ENCODE assay signal across 28 cellular contexts in the genomic region with DNA sequence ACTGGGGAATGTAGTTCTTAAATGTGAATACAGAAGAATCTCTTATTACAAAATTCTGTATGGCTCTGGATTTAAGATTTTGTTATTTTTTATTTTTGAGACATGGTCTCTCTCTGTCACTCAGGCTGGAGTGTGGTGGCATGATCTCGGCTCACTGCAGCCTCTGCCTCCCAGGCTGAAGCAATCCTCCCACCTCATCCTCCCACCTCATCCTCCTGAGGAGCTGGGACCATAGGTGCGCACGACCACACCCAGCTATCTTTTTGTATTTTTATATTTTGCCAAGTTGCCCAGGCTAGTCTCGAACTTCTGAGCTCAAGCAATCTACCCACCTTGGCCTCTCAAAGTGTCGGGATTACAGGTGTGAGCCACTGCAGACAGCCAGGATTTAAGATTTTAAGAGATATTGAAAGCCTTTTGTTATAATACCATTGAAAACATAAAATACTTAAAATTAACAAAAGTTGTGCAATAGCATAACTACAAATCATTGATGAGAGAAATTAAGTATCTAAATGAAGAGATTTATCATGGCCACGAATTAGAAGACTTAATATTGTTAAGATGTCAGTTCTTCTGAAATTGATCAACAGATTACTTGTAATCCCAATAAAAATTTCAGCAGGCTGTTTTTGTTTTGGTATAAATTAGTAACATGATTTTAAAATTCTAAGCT. TPM values are rescaled to one million over a fixed set of nuclear protein-coding genes. Genes with fewer than 3 reads are reported as not detected.
DNase-seq lines count a peak whose midpoint lies in the region; ATAC-seq, FAIRE-seq and TF ChIP-seq lines count a peak whose summit lies in the region.
"Had no signal": no experiment of that assay in that cellular context is flagged by ENCODE, and none has a peak within 500 bp of the region (broad histone marks: within the 10 kb centered on the region; RNA-seq: fewer than 3 reads in every experiment).

No MANE protein-coding gene starts in this region.

- no peaks in the 10 kb centered on the region for H3K79me2 ChIP-seq in K562 (ENCODE audit: control insufficient read depth, insufficient read depth, low read length)

- CTCF ChIA-PET in A549 (lab: Yijun Ruan, JAX): interaction anchor here (0.9 to 1.3 kb wide), 4 partner anchors 17 to 307 kb away, joined by 3 to 4 read pairs (median 3); no protein-coding TSS in a partner anchor
- CTCF ChIA-PET in K562 (lab: Yijun Ruan, JAX; ENCODE audit: low intra/inter-chr PET ratio): no interaction called here

- intact Hi-C loops in K562 (cut with micrococcal nuclease): no loop called here

- no peaks in the 10 kb centered on the region for H3K36me3 ChIP-seq in K562 (ENCODE audit: control insufficient read depth, insufficient read depth, low read length)
- H3K36me3 ChIP-seq: BE2C; BLaER1 treated with 17β-estradiol and CSF1 and Interleukin-3, amounts not matched to agents 10 nM and 100 nM had no signal

- no TSS peak for BruUV-seq in K562 (replicated peaks; lab: Mats Ljungman, UMichigan)

- H3K4me3 ChIP-seq in A549 (no peak overlapping the region), K562 (no peak overlapping the region)
- H3K4me3 ChIP-seq: BLaER1 treated with 17β-estradiol and CSF1 and Interleukin-3, amounts not matched to agents 10 nM and 100 nM; GM23338 had no signal

- no peaks in the 10 kb centered on the region for H3K9me1 ChIP-seq in K562 (ENCODE audit: control insufficient read depth, insufficient read depth, low read length)

- H3K4me2 ChIP-seq in A549 (no peak overlapping the region), K562 (ENCODE audit: insufficient read depth, low read length) (no peak overlapping the region)
- H3K4me2 ChIP-seq: BLaER1 treated with 17β-estradiol and CSF1 and Interleukin-3, amounts not matched to agents 10 nM and 100 nM; GM23338 had no signal

- no peak overlapping the region for H2AFZ ChIP-seq in K562 (ENCODE audit: low read depth, low read length)
- H2AFZ ChIP-seq: GM23338 had no signal

- TF ChIP-seq EP300 in A549 (IDR thresholded peaks at IDR 0.05): no peak
- TF ChIP-seq EP300 in K562 (IDR thresholded peaks at IDR 0.05; ENCODE audit: low read length): no peak

- no peak for ATAC-seq in A549
- no peak for ATAC-seq in K562
- no peak for ATAC-seq in GM19467 (IDR thresholded peaks at IDR 0.05; ENCODE audit: unreplicated experiment)
- ATAC-seq: GM23338, HCT116 had no signal

- no peak for TF ChIP-seq POLR2A in A549 (IDR thresholded peaks at IDR 0.05; ENCODE audit: low read length)
- no peak for TF ChIP-seq POLR2A in K562 (conservative IDR thresholded peaks at IDR 0.05)
- no peak for TF ChIP-seq POLR2A in GM12892 (IDR thresholded peaks at IDR 0.05; ENCODE audit: low read depth, low read length)

- peak; percentile 11 for DNase-seq in activated CD8-positive, alpha-beta memory T cell treated with anti-CD3 and anti-CD28 coated beads for 24 hours
- no peak for DNase-seq in activated CD8-positive, alpha-beta memory T cell treated with anti-CD3 and anti-CD28 coated beads, Interleukin-2, amount 50 U/mL, for 48 hours
- no peak for DNase-seq in A549 (ENCODE audit: low read depth in 1 of 2, low spot score in 1 of 2)
- no peak for DNase-seq in K562 (ENCODE audit: extremely low read depth in 1 of 4, low spot score in 3 of 4)
- no peak for DNase-seq in GM12892 (ENCODE audit: insufficient read length)
- DNase-seq: ACHN; AML-193; BE2C; CD4-positive, alpha-beta T cell; CD8-positive, alpha-beta memory T cell; DMS53; DMS79 treated with DMSO at 0.1 percent for 48 hours; GF-D8; H9; HFFc6 had no signal

- peaks cover 12% of the 10 kb centered on the region for H3K4me1 ChIP-seq in A549
- H3K4me1 ChIP-seq in K562 (replicated peaks in 1 of 2; ENCODE audit: control insufficient read depth in 2 of 2, insufficient read depth in 2 of 2, low read length in 2 of 2): peaks cover 15 to 16% of the 10 kb centered on the region in 2 experiments; a peak in 4 of 5 replicates
- H3K4me1 ChIP-seq: BE2C had no signal

- no peaks in the 10 kb centered on the region for H3K27me3 ChIP-seq in K562 (ENCODE audit: control insufficient read depth in 2 of 2, insufficient read depth in 2 of 2, low read length in 2 of 2)
- H3K27me3 ChIP-seq: BLaER1 treated with 17β-estradiol and CSF1 and Interleukin-3, amounts not matched to agents 10 nM and 100 nM had no signal

- POLR2A ChIA-PET in A549 (lab: Yijun Ruan, JAX) (no interaction called here), K562 (lab: Yijun Ruan, JAX) (no interaction called here)

- no peaks in the 10 kb centered on the region for H4K20me1 ChIP-seq in K562 (replicated peaks; ENCODE audit: control insufficient read depth, insufficient read depth, low read length)
- H4K20me1 ChIP-seq: BLaER1 treated with 17β-estradiol and CSF1 and Interleukin-3, amounts not matched to agents 10 nM and 100 nM had no signal

- H3K27ac ChIP-seq in A549 (no peak overlapping the region), K562 (ENCODE audit: extremely low read depth, low read depth, low read length) (no peak overlapping the region)
- H3K27ac ChIP-seq: 22Rv1; BLaER1 treated with 17β-estradiol and CSF1 and Interleukin-3, amounts not matched to agents 10 nM and 100 nM had no signal

- TF ChIP-seq CTCF in A549 (IDR thresholded peaks at IDR 0.05): no peak
- TF ChIP-seq CTCF in K562 (IDR thresholded peaks at IDR 0.05 in 2 of 3, conservative IDR thresholded peaks at IDR 0.05 in 1 of 3; ENCODE audit: insufficient read depth in 2 of 3, low read depth in 1 of 3, low read length in 3 of 3): no peak

- 78% methylated on average over 6 of the region's 6 CpGs for WGBS in A549 (ENCODE audit: missing lambda C conversion rate)
- 59% methylated on average over 6 of the region's 6 CpGs for WGBS in K562 (ENCODE audit: insufficient coverage, low coverage, missing lambda C conversion rate)

- FAIRE-seq in A549 (lab: Jason Lieb, UNC) (peak; percentile 85), K562 (lab: Jason Lieb, UNC) (no peak), GM12892 (lab: Jason Lieb, UNC) (no peak)
- FAIRE-seq: A204.1, D721Med, GM12891, GM19239 had no signal

- TF ChIP-seq RAD21 in A549 (conservative IDR thresholded peaks at IDR 0.05 in 1 of 2, IDR thresholded peaks at IDR 0.05 in 1 of 2) (no peak), K562 (CRISPR knock-in tag; conservative IDR thresholded peaks at IDR 0.05 in 1 of 2, IDR thresholded peaks at IDR 0.05 in 1 of 2) (no peak)

- H3K9me3 ChIP-seq in A549: peaks cover 4% of the 10 kb centered on the region
- no peaks in the 10 kb centered on the region for H3K9me3 ChIP-seq in K562 (replicated peaks; ENCODE audit: control insufficient read depth, insufficient read depth, low read depth, low read length)
- H3K9me3 ChIP-seq: BE2C; BLaER1 treated with 17β-estradiol and CSF1 and Interleukin-3, amounts not matched to agents 10 nM and 100 nM had no signal

- in situ Hi-C loops in K562 (cut with MboI): no loop called here

- H3K9ac ChIP-seq in K562 (ENCODE audit: insufficient read depth in 1 of 2, low read depth in 2 of 2, low read length in 2 of 2): peak overlapping the region in 1 of 2 experiments; percentile 64; a peak in 1 of 4 replicates
- H3K9ac ChIP-seq: BLaER1 treated with 17β-estradiol and CSF1 and Interleukin-3, amounts not matched to agents 10 nM and 100 nM had no signal

RNA-seq across cellular contexts. Expression of a gene that starts 13.4 kb away (rescaled TPM):
- polyA plus RNA-seq in A549 (2011; rRNA removed): not detected in 2 replicates
- polyA plus RNA-seq in A549 (2012; cell fraction: cytosol; rRNA removed): 0.03 TPM in 1 of 2 replicates, not detected in the other
- 0.05 TPM in 1 of 2 replicates, not detected in the other for polyA plus RNA-seq in A549 (2012; cell fraction: nucleus; rRNA removed)
- polyA plus RNA-seq in A549 (2017; fragmentation: RNase III; extraction: RNeasy Plus Mini Kit Qiagen cat#74134 plus additional on column Dnase treatment): not detected in 3 replicates
- polyA minus RNA-seq in A549 (2011; rRNA and poly(A)+ RNA removed): not detected in 2 replicates
- total RNA-seq in K562 (2011; cell fraction: chromatin; rRNA removed; ENCODE audit: low replicate concordance): not detected in 2 replicates
- not detected in 2 replicates for total RNA-seq in K562 (2011; cell fraction: nucleolus; rRNA removed)
- total RNA-seq in K562 (2011; cell fraction: nucleoplasm; rRNA removed): not detected in 2 replicates
- total RNA-seq in K562 (2014; rRNA removed): not detected in 2 replicates
- not detected in 2 replicates for total RNA-seq in K562 (2014; rRNA removed; fragmentation: Illumina TruSeq; extraction: Trizol)
- not detected in 2 replicates for total RNA-seq in K562 (2015; rRNA removed; fragmentation: Illumina TruSeq; extraction: Trizol)
- 0.31 and 0.65 TPM in 2 replicates for total RNA-seq in K562 (2021)
- polyA plus RNA-seq in K562 (2011; rRNA removed): not detected in 2 replicates
- polyA plus RNA-seq in K562 (2011; cell fraction: cytosol; rRNA removed): not detected in 2 replicates
- not detected in 2 replicates for polyA plus RNA-seq in K562 (2011; cell fraction: nucleus; rRNA removed)
- not detected in 2 replicates for polyA plus RNA-seq in K562 (2012)
- not detected in 2 replicates for polyA plus RNA-seq in K562 (2014; fragmentation: Illumina TruSeq; extraction: Trizol)
- polyA plus RNA-seq in K562 (2014; fragmentation: Nextera tagmentation; extraction: Ambion mirVana): not detected
- polyA plus RNA-seq in K562 (2014; rRNA removed): not detected in 2 replicates
- not detected in 2 replicates for polyA minus RNA-seq in K562 (2011; rRNA and poly(A)+ RNA removed)
- polyA minus RNA-seq in K562 (2011; cell fraction: cytosol; rRNA and poly(A)+ RNA removed): not detected in 2 replicates
- not detected in 2 replicates for polyA minus RNA-seq in K562 (2011; cell fraction: nucleus; rRNA and poly(A)+ RNA removed)
- not detected for polyA plus RNA-seq in GM12892 (2012; ENCODE audit: missing spikeins)
- total RNA-seq: CD4-positive, alpha-beta T cell; CD8-positive, alpha-beta memory T cell; Daoy; G401; GM23338; H4; HFFc6 had no signal
- polyA plus RNA-seq: CD14-positive monocyte; CD8-positive, alpha-beta memory T cell had no signal

RNA-seq across cellular contexts. Expression of a gene that starts 37.9 kb away (rescaled TPM):
- polyA plus RNA-seq in A549 (2011; rRNA removed) (34.7 and 45.5 TPM in 2 replicates), A549 (2017; fragmentation: RNase III; extraction: RNeasy Plus Mini Kit Qiagen cat#74134 plus additional on column Dnase treatment) (79.2 to 81.4 TPM (median 80.3 TPM) in 3 replicates), K562 (2011; rRNA removed) (41.1 and 52.0 TPM in 2 replicates), K562 (2014; fragmentation: Illumina TruSeq; extraction: Trizol) (65.7 and 78.9 TPM in 2 replicates), K562 (2014; fragmentation: Nextera tagmentation; extraction: Ambion mirVana) (10 to 100 TPM in 1 of 2 experiments, 1 to 10 TPM in 1; 9.6 to 19.1 TPM), K562 (2014; rRNA removed) (81.3 and 92.5 TPM in 2 replicates)
- 107 and 141 TPM in 2 replicates for polyA plus RNA-seq in A549 (2012; cell fraction: cytosol; rRNA removed)
- polyA plus RNA-seq in A549 (2012; cell fraction: nucleus; rRNA removed): 199 and 212 TPM in 2 replicates
- 72.7 and 78.7 TPM in 2 replicates for polyA minus RNA-seq in A549 (2011; rRNA and poly(A)+ RNA removed)
- total RNA-seq in K562 (2011; cell fraction: chromatin; rRNA removed; ENCODE audit: low replicate concordance): 63.0 and 140 TPM in 2 replicates
- total RNA-seq in K562 (2011; cell fraction: nucleolus; rRNA removed): 93.6 and 96.2 TPM in 2 replicates
- total RNA-seq in K562 (2011; cell fraction: nucleoplasm; rRNA removed): 80.4 and 98.4 TPM in 2 replicates
- total RNA-seq in K562 (2014; rRNA removed) (104 and 120 TPM in 2 replicates), K562 (2014; rRNA removed; fragmentation: Illumina TruSeq; extraction: Trizol) (51.2 and 71.0 TPM in 2 replicates), K562 (2015; rRNA removed; fragmentation: Illumina TruSeq; extraction: Trizol) (92.0 and 92.9 TPM in 2 replicates), K562 (2021) (111 and 114 TPM in 2 replicates)
- 56.6 and 123 TPM in 2 replicates for polyA plus RNA-seq in K562 (2011; cell fraction: cytosol; rRNA removed)
- 86.2 and 132 TPM in 2 replicates for polyA plus RNA-seq in K562 (2011; cell fraction: nucleus; rRNA removed)
- 87.1 and 100 TPM in 2 replicates for polyA plus RNA-seq in K562 (2012)
- 18.5 and 29.1 TPM in 2 replicates for polyA minus RNA-seq in K562 (2011; rRNA and poly(A)+ RNA removed)
- polyA minus RNA-seq in K562 (2011; cell fraction: cytosol; rRNA and poly(A)+ RNA removed): 35.9 and 41.9 TPM in 2 replicates
- 31.8 and 35.2 TPM in 2 replicates for polyA minus RNA-seq in K562 (2011; cell fraction: nucleus; rRNA and poly(A)+ RNA removed)
- 41.3 TPM for polyA plus RNA-seq in GM12892 (2012; ENCODE audit: missing spikeins)

RNA-seq across cellular contexts. Expression of a gene that starts 45.1 kb away (rescaled TPM):
- polyA plus RNA-seq in A549 (2011; rRNA removed) (not detected in 2 replicates), A549 (2017; fragmentation: RNase III; extraction: RNeasy Plus Mini Kit Qiagen cat#74134 plus additional on column Dnase treatment) (not detected in 3 replicates), K562 (2011; rRNA removed) (not detected in 2 replicates), K562 (2014; fragmentation: Illumina TruSeq; extraction: Trizol) (not detected in 2 replicates), K562 (2014; fragmentation: Nextera tagmentation; extraction: Ambion mirVana) (not detected), K562 (2014; rRNA removed) (not detected in 2 replicates)
- not detected in 2 replicates for polyA plus RNA-seq in A549 (2012; cell fraction: cytosol; rRNA removed)
- not detected in 2 replicates for polyA plus RNA-seq in A549 (2012; cell fraction: nucleus; rRNA removed)
- not detected in 2 replicates for polyA minus RNA-seq in A549 (2011; rRNA and poly(A)+ RNA removed)
- total RNA-seq in K562 (2011; cell fraction: chromatin; rRNA removed; ENCODE audit: low replicate concordance): not detected in 2 replicates
- not detected in 2 replicates for total RNA-seq in K562 (2011; cell fraction: nucleolus; rRNA removed)
- total RNA-seq in K562 (2011; cell fraction: nucleoplasm; rRNA removed): not detected in 2 replicates
- total RNA-seq in K562 (2014; rRNA removed) (not detected in 2 replicates), K562 (2014; rRNA removed; fragmentation: Illumina TruSeq; extraction: Trizol) (not detected in 2 replicates), K562 (2015; rRNA removed; fragmentation: Illumina TruSeq; extraction: Trizol) (not detected in 2 replicates), K562 (2021) (0.22 TPM in 1 of 2 replicates, not detected in the other)
- polyA plus RNA-seq in K562 (2011; cell fraction: cytosol; rRNA removed): not detected in 2 replicates
- not detected in 2 replicates for polyA plus RNA-seq in K562 (2011; cell fraction: nucleus; rRNA removed)
- polyA plus RNA-seq in K562 (2012): not detected in 2 replicates
- polyA minus RNA-seq in K562 (2011; rRNA and poly(A)+ RNA removed): not detected in 2 replicates
- not detected in 2 replicates for polyA minus RNA-seq in K562 (2011; cell fraction: cytosol; rRNA and poly(A)+ RNA removed)
- polyA minus RNA-seq in K562 (2011; cell fraction: nucleus; rRNA and poly(A)+ RNA removed): not detected in 2 replicates
- not detected for polyA plus RNA-seq in GM12892 (2012; ENCODE audit: missing spikeins)
- total RNA-seq: CD4-positive, alpha-beta T cell; CD8-positive, alpha-beta memory T cell; Daoy; G401; GM23338; H4; H9; HFFc6 had no signal
- polyA plus RNA-seq: CD14-positive monocyte; CD8-positive, alpha-beta memory T cell; GM23338 had no signal

RNA-seq across cellular contexts. Expression of a gene that starts 58.8 kb away (rescaled TPM):
- polyA plus RNA-seq in A549 (2011; rRNA removed): 20.7 and 25.0 TPM in 2 replicates
- 30.0 and 35.6 TPM in 2 replicates for polyA plus RNA-seq in A549 (2012; cell fraction: cytosol; rRNA removed)
- 39.3 and 46.0 TPM in 2 replicates for polyA plus RNA-seq in A549 (2012; cell fraction: nucleus; rRNA removed)
- polyA plus RNA-seq in A549 (2017; fragmentation: RNase III; extraction: RNeasy Plus Mini Kit Qiagen cat#74134 plus additional on column Dnase treatment): 17.1 to 23.3 TPM (median 22.9 TPM) in 3 replicates
- polyA minus RNA-seq in A549 (2011; rRNA and poly(A)+ RNA removed): 6.9 and 13.6 TPM in 2 replicates
- total RNA-seq in K562 (2011; cell fraction: chromatin; rRNA removed; ENCODE audit: low replicate concordance): 17.4 and 18.8 TPM in 2 replicates
- total RNA-seq in K562 (2011; cell fraction: nucleolus; rRNA removed): 12.3 and 13.6 TPM in 2 replicates
- total RNA-seq in K562 (2011; cell fraction: nucleoplasm; rRNA removed): 11.1 and 23.1 TPM in 2 replicates
- 11.9 and 14.8 TPM in 2 replicates for total RNA-seq in K562 (2014; rRNA removed)
- 1.9 and 4.2 TPM in 2 replicates for total RNA-seq in K562 (2014; rRNA removed; fragmentation: Illumina TruSeq; extraction: Trizol)
- 7.7 and 9.2 TPM in 2 replicates for total RNA-seq in K562 (2015; rRNA removed; fragmentation: Illumina TruSeq; extraction: Trizol)
- total RNA-seq in K562 (2021): 15.4 and 15.6 TPM in 2 replicates
- polyA plus RNA-seq in K562 (2011; rRNA removed): 11.7 and 14.6 TPM in 2 replicates
- polyA plus RNA-seq in K562 (2011; cell fraction: cytosol; rRNA removed): 24.7 and 32.5 TPM in 2 replicates
- 23.7 and 28.9 TPM in 2 replicates for polyA plus RNA-seq in K562 (2011; cell fraction: nucleus; rRNA removed)
- 15.9 and 29.9 TPM in 2 replicates for polyA plus RNA-seq in K562 (2012)
- 9.0 and 14.6 TPM in 2 replicates for polyA plus RNA-seq in K562 (2014; fragmentation: Illumina TruSeq; extraction: Trizol)
- under 1 TPM; 0.28 to 0.92 TPM for polyA plus RNA-seq in K562 (2014; fragmentation: Nextera tagmentation; extraction: Ambion mirVana)
- 20.4 and 20.9 TPM in 2 replicates for polyA plus RNA-seq in K562 (2014; rRNA removed)
- polyA minus RNA-seq in K562 (2011; rRNA and poly(A)+ RNA removed): 2.0 and 2.6 TPM in 2 replicates
- polyA minus RNA-seq in K562 (2011; cell fraction: cytosol; rRNA and poly(A)+ RNA removed): 2.4 and 3.2 TPM in 2 replicates
- 1.8 and 3.1 TPM in 2 replicates for polyA minus RNA-seq in K562 (2011; cell fraction: nucleus; rRNA and poly(A)+ RNA removed)
- polyA plus RNA-seq in GM12892 (2012; ENCODE audit: missing spikeins): 19.0 TPM
